11 cellular contexts compared by ENCODE assay signal in the genomic region with DNA sequence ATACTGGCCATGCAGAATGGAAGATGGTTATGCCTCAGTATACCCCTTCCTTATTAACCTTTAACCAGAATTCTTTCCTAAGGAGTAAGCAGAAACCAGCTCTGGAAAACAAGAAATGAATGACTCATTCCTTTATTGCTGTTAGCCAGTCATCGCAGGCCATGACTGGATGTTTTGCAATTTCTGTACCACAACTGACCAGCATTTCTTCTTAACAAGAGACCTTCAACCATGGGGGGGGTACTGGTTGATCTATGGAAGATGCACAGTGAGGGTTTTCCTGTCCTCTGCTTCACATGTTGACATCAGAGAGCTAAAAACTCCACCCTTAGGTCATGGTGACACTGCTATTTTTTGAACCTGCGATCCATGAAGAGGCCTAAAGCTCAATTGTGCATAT. TPM values are rescaled to one million over a fixed set of nuclear protein-coding genes. Genes with fewer than 3 reads are reported as not detected.
DNase-seq lines count a peak whose midpoint lies in the region; ATAC-seq and TF ChIP-seq lines count a peak whose summit lies in the region.
"Had no signal": no experiment of that assay in that cellular context is flagged by ENCODE, and none has a peak within 500 bp of the region (broad histone marks: within the 10 kb centered on the region; RNA-seq: fewer than 3 reads in every experiment).

No MANE protein-coding gene starts in this region.

- H3K4me1 ChIP-seq in BE2C, result no peaks in the 10 kb centered on the region
- H3K4me1 ChIP-seq: pancreas had no signal

- no peak overlapping the region for H3K4me3 ChIP-seq in MG63
- no peak overlapping the region for H3K4me3 ChIP-seq in BE2C (ENCODE audit: low read depth, low read length)
- H3K4me3 ChIP-seq: pancreas had no signal

- DNase-seq in CD1c-positive myeloid dendritic cell (ENCODE audit: extremely low spot score) (peak; percentile 56), MG63 (peak; percentile 65), astrocyte of the hippocampus (ENCODE audit: low read depth, low spot score) (peak; percentile 84), kidney tubule cell (ENCODE audit: low spot score) (peak; percentile 94), SHP77 (lab: John Stamatoyannopoulos, UW) (no peak), BE2C (no peak)
- DNase-seq: immature natural killer cell, NCI-H1436, pancreas had no signal

- no peaks in the 10 kb centered on the region for H3K9me3 ChIP-seq in MG63
- H3K9me3 ChIP-seq in BE2C, result no peaks in the 10 kb centered on the region
- H3K9me3 ChIP-seq: pancreas had no signal

- no peak for TF ChIP-seq CTCF in BE2C (IDR thresholded peaks at IDR 0.05; ENCODE audit: low read depth, low read length)

- no peak for ATAC-seq in HG02763 (IDR thresholded peaks at IDR 0.05; ENCODE audit: unreplicated experiment)
- no peak for ATAC-seq in HG03442 (IDR thresholded peaks at IDR 0.05; ENCODE audit: unreplicated experiment)

- H3K36me3 ChIP-seq in MG63, result no peaks in the 10 kb centered on the region
- H3K36me3 ChIP-seq in BE2C, result no peaks in the 10 kb centered on the region
- H3K36me3 ChIP-seq: pancreas had no signal

- H3K27me3 ChIP-seq in MG63, result no peaks in the 10 kb centered on the region
- no peaks in the 10 kb centered on the region for H3K27me3 ChIP-seq in BE2C
- H3K27me3 ChIP-seq: pancreas had no signal

RNA-seq across cellular contexts. Expression of gene RNF2, which starts 28.0 kb away (rescaled TPM):
- 15.4 and 21.4 TPM in 2 replicates for total RNA-seq in MG63 (2014; rRNA removed; shearing (Covaris generic); ENCODE audit: low replicate concordance)
- 11.6 TPM for polyA plus RNA-seq in BE2C (2012; ENCODE audit: insufficient read depth, insufficient read length, low read depth)

RNA-seq across cellular contexts. Expression of gene NIBAN1, which starts 43.0 kb away (rescaled TPM):
- total RNA-seq in MG63 (2014; rRNA removed; shearing (Covaris generic); ENCODE audit: low replicate concordance), result 11.0 and 12.8 TPM in 2 replicates
- polyA plus RNA-seq in BE2C (2012; ENCODE audit: insufficient read depth, insufficient read length, low read depth), result 0.32 TPM

Comparison
In these comparisons a context has a peak if more than half of its experiments do, and no peak if none do; other contexts are left out.
1. DNase-seq: peak in CD1c-positive myeloid dendritic cell (single experiment), MG63 (single experiment), astrocyte of the hippocampus (single experiment) and kidney tubule cell (single experiment); none in SHP77 (0 of 2) and BE2C (single experiment).